20 cellular contexts compared by ENCODE assay signal in the genomic region with DNA sequence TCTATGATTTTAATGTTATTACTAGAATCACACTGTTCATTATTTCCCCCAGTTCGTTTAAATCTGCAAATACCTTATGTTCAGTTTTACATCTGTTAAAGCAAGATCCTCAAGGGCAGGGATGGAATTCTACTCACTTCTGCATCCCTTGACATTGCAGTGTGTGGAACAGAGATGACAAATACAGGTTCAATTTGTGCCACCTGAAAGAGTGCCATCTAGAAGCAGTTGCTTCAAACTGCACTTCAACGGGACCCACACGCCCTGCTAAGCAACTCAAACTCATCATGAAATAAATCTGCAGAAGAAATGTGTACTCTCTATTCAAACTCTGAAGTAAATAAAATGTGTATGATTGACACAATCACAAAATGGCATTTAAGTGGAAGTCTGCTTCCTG. TPM values are rescaled to one million over a fixed set of nuclear protein-coding genes. Genes with fewer than 3 reads are reported as not detected.
DNase-seq lines count a peak whose midpoint lies in the region; ATAC-seq, FAIRE-seq and TF ChIP-seq lines count a peak whose summit lies in the region.
"Had no signal": no experiment of that assay in that cellular context is flagged by ENCODE, and none has a peak within 500 bp of the region (broad histone marks: within the 10 kb centered on the region; RNA-seq: fewer than 3 reads in every experiment).

No MANE protein-coding gene starts in this region.

- no peak overlapping the region for H3K4me3 Mint-ChIP-seq in MCF 10A (ENCODE audit: unreplicated experiment)
- no peak overlapping the region for H3K4me3 Mint-ChIP-seq in activated T-helper 2 cell treated with anti-CD3 and anti-CD28 coated beads, Interferon-gamma antibody, Interleukin-2, Interleukin-4, amounts not matched to agents 10 μg/mL and 5 μg/mL and 100 μg/mL, durations not matched to agents 14 hours and 24 hours and 36 hours (ENCODE audit: low read depth)
- H3K4me3 Mint-ChIP-seq in stimulated activated memory B cell treated with anti-CD40 and anti-IgM and Interleukin-4, amounts not matched to agents 10 μg/mL and 1 μg/mL and 100 μg/mL, for 72 hours, result no peak overlapping the region
- H3K4me3 Mint-ChIP-seq: activated naive CD8-positive, alpha-beta T cell; activated T-cell treated with anti-CD3 and anti-CD28 coated beads, Interleukin-2, amount 50 U/mL, for 24 hours had no signal

- in situ Hi-C loops in T47D (cut with HindIII; ENCODE audit: low pct_unique_long_range_greater_than_20kb, low sequenced_read_pairs), result no loop called here

- WGBS in pancreas, 2 donors, result 59 to 62% methylated on average over 3 of the region's 3 CpGs
- 65 to 74% methylated on average over 3 of the region's 3 CpGs for WGBS in heart right ventricle, 2 donors

- H3K9me3 ChIP-seq in pancreas (no peaks in the 10 kb centered on the region), heart right ventricle (no peaks in the 10 kb centered on the region)
- H3K9me3 ChIP-seq: tibial nerve had no signal

- H3K36me3 Mint-ChIP-seq in MCF 10A (ENCODE audit: insufficient read depth, unreplicated experiment), result no peaks in the 10 kb centered on the region
- H3K36me3 Mint-ChIP-seq in activated T-helper 2 cell treated with anti-CD3 and anti-CD28 coated beads, Interferon-gamma antibody, Interleukin-2, Interleukin-4, amounts not matched to agents 10 μg/mL and 5 μg/mL and 100 μg/mL, durations not matched to agents 14 hours and 24 hours and 36 hours (ENCODE audit: low read depth), result peaks cover 13% of the 10 kb centered on the region
- peaks cover 64% of the 10 kb centered on the region for H3K36me3 Mint-ChIP-seq in stimulated activated memory B cell treated with anti-CD40 and anti-IgM and Interleukin-4, amounts not matched to agents 10 μg/mL and 1 μg/mL and 100 μg/mL, for 72 hours
- H3K36me3 Mint-ChIP-seq: activated naive CD8-positive, alpha-beta T cell had no signal

- FAIRE-seq in pancreas (lab: Jason Lieb, UNC), result no peak
- FAIRE-seq: colon, endometrium, H54 had no signal

- DNase-seq in T47D (ENCODE audit: low read depth in 1 of 2, low spot score in 1 of 2) (peak; percentile 10 to 12), MCF 10A (ENCODE audit: unreplicated experiment) (no peak), pancreas (no peak), heart right ventricle (no peak)
- no peak for DNase-seq in activated T-helper 2 cell treated with anti-CD3 and anti-CD28 coated beads, Interferon-gamma antibody, Interleukin-2, Interleukin-4, amounts not matched to agents 10 μg/mL and 5 μg/mL and 100 μg/mL, durations not matched to agents 14 hours and 24 hours and 36 hours (ENCODE audit: low spot score)
- DNase-seq: activated T-cell treated with anti-CD3 and anti-CD28 coated beads, Interleukin-2, amount 50 U/mL, for 24 hours; COR-L47; NCI-H226; occipital lobe; right cardiac atrium; SW 1271 had no signal

- H3K4me1 ChIP-seq in pancreas (peaks cover 10 to 15% (median 12%) of the 10 kb centered on the region in 3 donors), heart right ventricle (peaks cover 0 to 45% (median 0%) of the 10 kb centered on the region in 9 donors)

- no peaks in the 10 kb centered on the region for H3K27me3 Mint-ChIP-seq in MCF 10A (ENCODE audit: insufficient read depth, unreplicated experiment)
- H3K27me3 Mint-ChIP-seq in activated T-helper 2 cell treated with anti-CD3 and anti-CD28 coated beads, Interferon-gamma antibody, Interleukin-2, Interleukin-4, amounts not matched to agents 10 μg/mL and 5 μg/mL and 100 μg/mL, durations not matched to agents 14 hours and 24 hours and 36 hours (ENCODE audit: low read depth), result no peaks in the 10 kb centered on the region
- H3K27me3 Mint-ChIP-seq in stimulated activated memory B cell treated with anti-CD40 and anti-IgM and Interleukin-4, amounts not matched to agents 10 μg/mL and 1 μg/mL and 100 μg/mL, for 72 hours, result no peaks in the 10 kb centered on the region
- H3K27me3 Mint-ChIP-seq: activated naive CD8-positive, alpha-beta T cell; activated T-cell treated with anti-CD3 and anti-CD28 coated beads, Interleukin-2, amount 50 U/mL, for 24 hours had no signal

- H3K27ac Mint-ChIP-seq in MCF 10A (ENCODE audit: low read depth, unreplicated experiment), result no peak overlapping the region
- peak overlapping the region; percentile 13 for H3K27ac Mint-ChIP-seq in activated T-helper 2 cell treated with anti-CD3 and anti-CD28 coated beads, Interferon-gamma antibody, Interleukin-2, Interleukin-4, amounts not matched to agents 10 μg/mL and 5 μg/mL and 100 μg/mL, durations not matched to agents 14 hours and 24 hours and 36 hours
- peak overlapping the region; percentile 88 for H3K27ac Mint-ChIP-seq in stimulated activated memory B cell treated with anti-CD40 and anti-IgM and Interleukin-4, amounts not matched to agents 10 μg/mL and 1 μg/mL and 100 μg/mL, for 72 hours

- no peaks in the 10 kb centered on the region for H3K9me3 Mint-ChIP-seq in MCF 10A (ENCODE audit: unreplicated experiment)
- peaks cover 5% of the 10 kb centered on the region for H3K9me3 Mint-ChIP-seq in activated T-helper 2 cell treated with anti-CD3 and anti-CD28 coated beads, Interferon-gamma antibody, Interleukin-2, Interleukin-4, amounts not matched to agents 10 μg/mL and 5 μg/mL and 100 μg/mL, durations not matched to agents 14 hours and 24 hours and 36 hours
- H3K9me3 Mint-ChIP-seq in stimulated activated memory B cell treated with anti-CD40 and anti-IgM and Interleukin-4, amounts not matched to agents 10 μg/mL and 1 μg/mL and 100 μg/mL, for 72 hours, result no peaks in the 10 kb centered on the region

- H3K27ac ChIP-seq in pancreas, result no peak overlapping the region
- no peak overlapping the region for H3K27ac ChIP-seq in heart right ventricle
- H3K27ac ChIP-seq: tibial nerve had no signal

- no peak for ATAC-seq in stimulated activated memory B cell treated with anti-CD40 and anti-IgM and Interleukin-4, amounts not matched to agents 10 μg/mL and 1 μg/mL and 100 μg/mL, for 72 hours
- ATAC-seq in pancreas (no peak), HG02798 (IDR thresholded peaks at IDR 0.05; ENCODE audit: poor library complexity, unreplicated experiment) (no peak), heart right ventricle (no peak)
- ATAC-seq: right cardiac atrium had no signal

- intact Hi-C loops in MCF 10A (cut with micrococcal nuclease), result no loop called here
- intact Hi-C loops in activated T-helper 2 cell treated with anti-CD3 and anti-CD28 coated beads, Interferon-gamma antibody, Interleukin-2, Interleukin-4, amounts not matched to agents 10 μg/mL and 5 μg/mL and 100 μg/mL, durations not matched to agents 14 hours and 24 hours and 36 hours (cut with micrococcal nuclease), result loop anchor here (5.0 kb wide), 1 partner anchor 45 kb away; no protein-coding TSS in a partner anchor
- intact Hi-C loops in pancreas (cut with DNase I), result no loop called here
- intact Hi-C loops in heart right ventricle (cut with DNase I), result no loop called here

- CTCF ChIA-PET in MCF 10A (lab: Yijun Ruan, JAX), result no interaction called here

- no peak overlapping the region for H3K4me3 ChIP-seq in pancreas
- H3K4me3 ChIP-seq in heart right ventricle, result no peak overlapping the region
- H3K4me3 ChIP-seq: tibial nerve had no signal

- H3K36me3 ChIP-seq in pancreas (no peaks in the 10 kb centered on the region), heart right ventricle (peaks cover 0 to 25% (median 0%) of the 10 kb centered on the region in 9 donors)
- H3K36me3 ChIP-seq: tibial nerve had no signal

- BruUV-seq in MCF 10A (replicated peaks; lab: Mats Ljungman, UMichigan), result no TSS peak

- TF ChIP-seq CTCF in MCF 10A (IDR thresholded peaks at IDR 0.05; ENCODE audit: unreplicated experiment) (no peak), LNCAP (IDR thresholded peaks at IDR 0.05) (peak; percentile 35), pancreas (IDR thresholded peaks at IDR 0.05) (no peak), heart right ventricle (IDR thresholded peaks at IDR 0.05) (no peak)

- H3K27me3 ChIP-seq in pancreas (no peaks in the 10 kb centered on the region), heart right ventricle (peaks cover 0 to 11% (median 0%) of the 10 kb centered on the region in 7 donors)
- H3K27me3 ChIP-seq: tibial nerve had no signal

- H3K4me1 Mint-ChIP-seq in MCF 10A (ENCODE audit: insufficient read depth, unreplicated experiment), result no peaks in the 10 kb centered on the region
- peaks cover 45% of the 10 kb centered on the region for H3K4me1 Mint-ChIP-seq in activated T-helper 2 cell treated with anti-CD3 and anti-CD28 coated beads, Interferon-gamma antibody, Interleukin-2, Interleukin-4, amounts not matched to agents 10 μg/mL and 5 μg/mL and 100 μg/mL, durations not matched to agents 14 hours and 24 hours and 36 hours (ENCODE audit: low read depth)
- H3K4me1 Mint-ChIP-seq in stimulated activated memory B cell treated with anti-CD40 and anti-IgM and Interleukin-4, amounts not matched to agents 10 μg/mL and 1 μg/mL and 100 μg/mL, for 72 hours, result peaks cover 63% of the 10 kb centered on the region

- POLR2A ChIA-PET in MCF 10A (lab: Yijun Ruan, JAX), result interaction anchor here (0.7 kb wide), 1 partner anchor 964 kb away, joined by 3 read pairs; no protein-coding TSS in a partner anchor

RNA-seq across cellular contexts. Expression of a gene that starts 44.5 kb away (rescaled TPM):
- total RNA-seq in MCF 10A (2022) (0.37 and 1.2 TPM in 2 replicates), pancreas (1 to 10 TPM in 2 of 6 donors, under 1 TPM in 4; 0.46 to 3.2 (median 0.68) TPM), heart right ventricle (1 to 10 TPM in 3 of 10 donors, under 1 TPM in 7; 0.26 to 2.8 (median 0.66) TPM)
- 0.76 and 1.1 TPM in 2 replicates for total RNA-seq in activated T-helper 2 cell treated with anti-CD3 and anti-CD28 coated beads, Interferon-gamma antibody, Interleukin-2, Interleukin-4, amounts not matched to agents 10 μg/mL and 5 μg/mL and 100 μg/mL, durations not matched to agents 14 hours and 24 hours and 36 hours
- polyA plus RNA-seq in pancreas (1 to 10 TPM in 1 of 2 donors, under 1 TPM in 1; 0.91 to 1.2 TPM), heart right ventricle (under 1 TPM; 0.17 to 0.59 TPM)
- total RNA-seq: RPMI7951 had no signal

Comparison
In these comparisons a context has a peak if more than half of its experiments do, and no peak if none do; other contexts are left out.
1. DNase-seq: peak in T47D (2 of 2); none in MCF 10A (single experiment), activated T-helper 2 cell treated with anti-CD3 and anti-CD28 coated beads, Interferon-gamma antibody, Interleukin-2, Interleukin-4, amounts not matched to agents 10 μg/mL and 5 μg/mL and 100 μg/mL, durations not matched to agents 14 hours and 24 hours and 36 hours (single experiment), pancreas (0 of 6) and heart right ventricle (0 of 2).